8 cellular contexts compared by ENCODE assay signal in genomic region chr19:36014029-36014924, GRCh38. TPM values are rescaled to one million over a fixed set of nuclear protein-coding genes. Genes with fewer than 3 reads are reported as not detected.
A peak's percentile ranks its signal among the peaks of the same experiment; 100 is the strongest.
DNase-seq lines count a peak whose midpoint lies in the region; ATAC-seq and TF ChIP-seq lines count a peak whose summit lies in the region.

Gene ALKBH6, minus strand, starts transcription at chr19:36014213. Its CDS starts 816 bp downstream, at chr19:36013397.

- CTCF ChIA-PET in mammary epithelial cell (lab: Charles Lee; ENCODE audit: low non-redundant PET), result interaction anchor here (0.6 to 1.0 kb wide), 4 partner anchors 30 to 1990 kb away, joined by 3 to 9 read pairs (median 6); no protein-coding TSS in a partner anchor

- 3% methylated on average over 23 of the region's 42 CpGs for WGBS in mammary epithelial cell (ENCODE audit: low coverage, missing lambda C conversion rate)

- H2AFZ ChIP-seq in ACC112 (ENCODE audit: low read length, unreplicated experiment), result no peak within 1 kb of the TSS
- H2AFZ ChIP-seq in mammary epithelial cell (ENCODE audit: low read depth, low read length), result peak within 1 kb of the TSS; percentile 94

- no peak within 1 kb of the TSS for H3K27ac ChIP-seq in ACC112 (ENCODE audit: low read depth, low read length)
- H3K27ac ChIP-seq in VCaP, result peak within 1 kb of the TSS; percentile 76; the same call in 1 of the 2 replicates
- H3K27ac ChIP-seq in mammary epithelial cell (ENCODE audit: insufficient read depth, low read depth, low read length), result peak within 1 kb of the TSS; percentile 68
- H3K27ac ChIP-seq in iPS-20b (ENCODE audit: low read length), result no peak within 1 kb of the TSS
- peak within 1 kb of the TSS; percentile 44 to 95 (median 86) for H3K27ac ChIP-seq in skin epidermis

- H3K9me3 ChIP-seq in mammary epithelial cell (replicated peaks; ENCODE audit: insufficient read depth, low read length) (no peaks in the 10 kb centered on the region), iPS-20b (ENCODE audit: insufficient read depth, low read depth, low read length) (no peaks in the 10 kb centered on the region)

- DNase-seq in NCI-H2196 treated with DMSO at 0.1 percent for 48 hours (lab: John Stamatoyannopoulos, UW; ENCODE audit: unreplicated experiment) (peak; percentile 99), mammary epithelial cell (peak; percentile 100)

- H4K20me1 ChIP-seq in mammary epithelial cell (ENCODE audit: insufficient read depth, low read length), result no peaks in the 10 kb centered on the region

- peak within 1 kb of the TSS; percentile 78 for H3K9ac ChIP-seq in mammary epithelial cell (ENCODE audit: insufficient read depth, low read length)
- H3K9ac ChIP-seq in iPS-20b (ENCODE audit: low read depth, low read length), result peak within 1 kb of the TSS; percentile 89; the same call in 1 of the 2 replicates

- dilution Hi-C loops in mammary epithelial cell (cut with HindIII; ENCODE audit: low sequenced_read_pairs), result no loop called here

- intact Hi-C loops in mammary epithelial cell (cut with micrococcal nuclease), result loop anchor here (1.0 kb wide), 2 partner anchors 35 to 100 kb away; partner anchors contain the start of gene POLR2I

- H3K27me3 ChIP-seq in ACC112 (ENCODE audit: insufficient read depth, low read length) (no peaks in the 10 kb centered on the region), mammary epithelial cell (ENCODE audit: insufficient read depth, low read length) (no peaks in the 10 kb centered on the region), iPS-20b (ENCODE audit: insufficient read depth, low read length) (no peaks in the 10 kb centered on the region)

- H3K36me3 ChIP-seq in ACC112 (ENCODE audit: insufficient read depth, low read length) (no peaks in the 10 kb centered on the region), mammary epithelial cell (ENCODE audit: insufficient read depth, low read length) (no peaks in the 10 kb centered on the region), iPS-20b (ENCODE audit: insufficient read depth, low read depth, low read length) (no peaks in the 10 kb centered on the region)

- H3K4me1 ChIP-seq in ACC112 (ENCODE audit: control insufficient read depth, insufficient read depth, low read length, unreplicated experiment) (peaks cover 3% of the 10 kb centered on the region), mammary epithelial cell (ENCODE audit: insufficient read depth, low read length) (peaks cover 3% of the 10 kb centered on the region), iPS-20b (ENCODE audit: insufficient read depth, low read length) (peaks cover 4% of the 10 kb centered on the region; the same call in 1 of the 2 replicates)

- TF ChIP-seq CTCF in VCaP (conservative IDR thresholded peaks at IDR 0.05) (0 out of 2 replicates have a peak, but pooled peaks have one; percentile 10), mammary epithelial cell (conservative IDR thresholded peaks at IDR 0.05 in 1 of 2, IDR thresholded peaks at IDR 0.05 in 1 of 2; ENCODE audit: extremely low read depth in 1 of 2, insufficient read depth in 1 of 2, low read depth in 1 of 2, low read length in 2 of 2) (peak in 1 of 2 donors; percentile 11)

- H3K4me3 ChIP-seq in ACC112 (ENCODE audit: low read depth, low read length), result peak within 1 kb of the TSS; percentile 75
- peak within 1 kb of the TSS; percentile 74 to 98 (median 74) for H3K4me3 ChIP-seq in mammary epithelial cell (replicated peaks in 1 of 3; ENCODE audit: insufficient read depth in 1 of 3, low read depth in 2 of 3, low read length in 3 of 3)
- H3K4me3 ChIP-seq in iPS-20b (ENCODE audit: low read length), result peak within 1 kb of the TSS; percentile 91
- H3K4me3 ChIP-seq in skin epidermis, result peak within 1 kb of the TSS; percentile 54 to 75 (median 67)

- in situ Hi-C loops in mammary epithelial cell (cut with MboI; ENCODE audit: low sequenced_read_pairs in 2 of 2), result no loop called here

- H3K79me2 ChIP-seq in ACC112 (ENCODE audit: control insufficient read depth, insufficient read depth, low read length, unreplicated experiment), result no peaks in the 10 kb centered on the region
- H3K79me2 ChIP-seq in mammary epithelial cell (ENCODE audit: insufficient read depth, low read length), result peaks cover 26% of the 10 kb centered on the region

- peak within 1 kb of the TSS; percentile 87 for H3K4me2 ChIP-seq in mammary epithelial cell (ENCODE audit: insufficient read depth, low read depth, low read length)

- ATAC-seq in GM18870 (IDR thresholded peaks at IDR 0.05; ENCODE audit: unreplicated experiment) (peak; percentile 89), HG03135 (IDR thresholded peaks at IDR 0.05; ENCODE audit: unreplicated experiment) (peak; percentile 97)

- TSS peak; percentile 70 for BruUV-seq in mammary epithelial cell (replicated peaks; lab: Mats Ljungman, UMichigan)

RNA-seq across cellular contexts. Expression of gene ALKBH6, which starts in this region (rescaled TPM):
- total RNA-seq in mammary epithelial cell, result 10 to 100 TPM; 16.2 to 31.4 TPM
- polyA plus RNA-seq in mammary epithelial cell, result 31.9 TPM
- 26.6 TPM for polyA minus RNA-seq in mammary epithelial cell

Comparison
In these comparisons a context has a peak if more than half of its experiments do, and no peak if none do; other contexts are left out.
1. H3K27ac ChIP-seq: peak in VCaP (single experiment), mammary epithelial cell (single experiment) and skin epidermis (21 of 21); none in ACC112 (single experiment) and iPS-20b (single experiment).
2. Peak in every context shown above with its lines, with median percentiles within 50 percentile points of each other: H3K4me3 ChIP-seq.